ENCODE assay signal across 21 cellular contexts in genomic region chr2:219765236-219765635, GRCh38.
"Had no signal": no experiment of that assay in that cellular context is flagged by ENCODE, and none has a peak within 500 bp of the region (broad histone marks: within the 10 kb centered on the region; RNA-seq: fewer than 3 reads in every experiment).

No MANE protein-coding gene starts in this region.

- H3K27ac Mint-ChIP-seq: activated CD4-positive, alpha-beta memory T cell treated with anti-CD3 and anti-CD28 coated beads, Interleukin-2, amount 10 ng/mL, durations not matched to agents 7 days and 5 days; activated naive CD4-positive, alpha-beta T cell treated with anti-CD3 and anti-CD28 coated beads, Interleukin-2, amount 10 ng/mL, durations not matched to agents 7 days and 5 days; activated T-cell treated with anti-CD3 and anti-CD28 coated beads, Interleukin-2, amount 50 U/mL, for 24 hours; dendritic cell treated with granulocyte-macrophage colony-stimulating factor and Interleukin-4, amounts not matched to agents 40 ng/mL and 50 ng/mL, for 4 days; progenitor cell of endocrine pancreas had no signal

- H3K27me3 ChIP-seq: right atrium auricular region, tibial nerve, uterus had no signal

- H3K36me3 ChIP-seq: right atrium auricular region, tibial nerve, uterus had no signal

- H3K27ac ChIP-seq: epithelial cell of prostate, skin epidermis, tibial nerve, uterus had no signal

- H3K36me3 Mint-ChIP-seq: activated naive CD4-positive, alpha-beta T cell treated with anti-CD3 and anti-CD28 coated beads, Interleukin-2, amount 10 ng/mL, durations not matched to agents 7 days and 5 days had no signal

- H3K4me3 ChIP-seq: right atrium auricular region, skin epidermis, tibial nerve, uterus had no signal

- FAIRE-seq: astrocyte, bronchial epithelial cell, kidney had no signal

- H3K9me3 ChIP-seq: right atrium auricular region, uterus had no signal

- H3K4me3 Mint-ChIP-seq: activated CD4-positive, alpha-beta memory T cell treated with anti-CD3 and anti-CD28 coated beads, Interleukin-2, amount 10 ng/mL, durations not matched to agents 7 days and 5 days; activated naive CD4-positive, alpha-beta T cell treated with anti-CD3 and anti-CD28 coated beads, Interleukin-2, amount 10 ng/mL, durations not matched to agents 7 days and 5 days; activated T-cell treated with anti-CD3 and anti-CD28 coated beads, Interleukin-2, amount 50 U/mL, for 24 hours; dendritic cell treated with granulocyte-macrophage colony-stimulating factor and Interleukin-4, amounts not matched to agents 40 ng/mL and 50 ng/mL, for 4 days; nephron had no signal

- DNase-seq: activated CD4-positive, alpha-beta memory T cell treated with anti-CD3 and anti-CD28 coated beads, Interleukin-2, amount 10 ng/mL, durations not matched to agents 7 days and 5 days; activated CD4-positive, alpha-beta T cell treated with anti-CD3 and anti-CD28 coated beads for 4 hours; activated naive CD4-positive, alpha-beta T cell treated with anti-CD3 and anti-CD28 coated beads, Interleukin-2, amount 10 ng/mL, durations not matched to agents 7 days and 5 days; activated T-cell treated with anti-CD3 and anti-CD28 coated beads, Interleukin-2, amount 50 U/mL, for 24 hours; effector memory CD4-positive, alpha-beta T cell; hypothalamus; kidney; occipital lobe; stimulated activated CD4-positive, alpha-beta T cell treated with anti-CD3 and anti-CD28 coated beads, Interleukin-4, amount 100 ng/mL, for 24 hours; stimulated activated naive CD4-positive, alpha-beta T cell treated with Interleukin-2 at 50 U/mL for 16 hours; substantia nigra; uterus had no signal

- H3K9me3 Mint-ChIP-seq: activated CD4-positive, alpha-beta memory T cell treated with anti-CD3 and anti-CD28 coated beads, Interleukin-2, amount 10 ng/mL, durations not matched to agents 7 days and 5 days; activated naive CD4-positive, alpha-beta T cell treated with anti-CD3 and anti-CD28 coated beads, Interleukin-2, amount 10 ng/mL, durations not matched to agents 7 days and 5 days; activated T-cell treated with anti-CD3 and anti-CD28 coated beads, Interleukin-2, amount 50 U/mL, for 24 hours had no signal

- H3K4me1 Mint-ChIP-seq: activated CD4-positive, alpha-beta memory T cell treated with anti-CD3 and anti-CD28 coated beads, Interleukin-2, amount 10 ng/mL, durations not matched to agents 7 days and 5 days; activated naive CD4-positive, alpha-beta T cell treated with anti-CD3 and anti-CD28 coated beads, Interleukin-2, amount 10 ng/mL, durations not matched to agents 7 days and 5 days had no signal

- H3K4me1 ChIP-seq: tibial nerve had no signal

- H3K27me3 Mint-ChIP-seq: activated naive CD4-positive, alpha-beta T cell treated with anti-CD3 and anti-CD28 coated beads, Interleukin-2, amount 10 ng/mL, durations not matched to agents 7 days and 5 days had no signal
